1 cellular context compared by ENCODE assay signal in genomic region chr6:43772571-43773049, GRCh38.
TF ChIP-seq lines count a peak whose summit lies in the region.

No MANE protein-coding gene starts in this region.

TF ChIP-seq in IMR-90, 13 proteins besides CTCF, POLR2A, EP300 and RAD21 (continued from another document):
- TF ChIP-seq CHD1 (IDR thresholded peaks at IDR 0.05; ENCODE audit: low read depth, low read length) (no peak; the same call in 1 of the 2 replicates), RFX5 (IDR thresholded peaks at IDR 0.05; ENCODE audit: low read depth, low read length) (no peak)
